Comparison of ENCODE assay signal across 18 cellular contexts in genomic region chr17:69269174-69269998, GRCh38. TPM values are rescaled to one million over a fixed set of nuclear protein-coding genes. Genes with fewer than 3 reads are reported as not detected.
DNase-seq lines count a peak whose midpoint lies in the region; ATAC-seq, FAIRE-seq and TF ChIP-seq lines count a peak whose summit lies in the region.
"Had no signal": no experiment of that assay in that cellular context is flagged by ENCODE, and none has a peak within 500 bp of the region (broad histone marks: within the 10 kb centered on the region; RNA-seq: fewer than 3 reads in every experiment).

No MANE protein-coding gene starts in this region.

- H3K4me1 ChIP-seq in ACC112 (ENCODE audit: control insufficient read depth, insufficient read depth, low read length, unreplicated experiment), result peaks cover 20% of the 10 kb centered on the region
- H3K4me1 ChIP-seq in GM12878 (ENCODE audit: control insufficient read depth, insufficient read depth, low read length), result no peaks in the 10 kb centered on the region
- peaks cover 10% of the 10 kb centered on the region for H3K4me1 ChIP-seq in keratinocyte (ENCODE audit: control insufficient read depth, extremely low read depth, insufficient read depth, low read length)
- no peaks in the 10 kb centered on the region for H3K4me1 ChIP-seq in stomach
- no peaks in the 10 kb centered on the region for H3K4me1 ChIP-seq in CD8-positive, alpha-beta memory T cell (ENCODE audit: insufficient read depth, low read length)
- no peaks in the 10 kb centered on the region for H3K4me1 ChIP-seq in upper lobe of right lung
- H3K4me1 ChIP-seq: SJSA1 had no signal

- H3K9ac ChIP-seq in GM12878 (ENCODE audit: control insufficient read depth, insufficient read depth, low read length) (no peak overlapping the region), keratinocyte (ENCODE audit: control insufficient read depth, extremely low read depth, insufficient read depth, low read length) (no peak overlapping the region)

- H2AFZ ChIP-seq in ACC112 (ENCODE audit: low read length, unreplicated experiment) (peak overlapping the region; percentile 53), GM12878 (ENCODE audit: control insufficient read depth, low read depth, low read length) (no peak overlapping the region), keratinocyte (ENCODE audit: control insufficient read depth, low read length) (no peak overlapping the region)

- no peak for TF ChIP-seq RAD21 in GM12878 (IDR thresholded peaks at IDR 0.05; ENCODE audit: insufficient read depth, low read depth, low read length)

- CTCF ChIA-PET in GM12878 (lab: Yijun Ruan, JAX), result no interaction called here
- CTCF ChIA-PET in CD8-positive, alpha-beta memory T cell (lab: Charles Lee), result no interaction called here

- BruUV-seq in GM12878 (replicated peaks; lab: Mats Ljungman, UMichigan), result no TSS peak

- dilution Hi-C loops in keratinocyte (cut with MboI; ENCODE audit: extremely low pct_ligation_motif_present, low sequenced_read_pairs), result no loop called here

- H3K4me3 ChIP-seq in ACC112 (ENCODE audit: low read depth, low read length) (peak overlapping the region; percentile 59), GM12878 (no peak overlapping the region), keratinocyte (ENCODE audit: control insufficient read depth in 2 of 3, extremely low read depth in 1 of 3, insufficient read depth in 2 of 3, low read depth in 1 of 3, low read length in 3 of 3) (peak overlapping the region in 1 of 3 experiments; percentile 0), stomach (no peak overlapping the region), upper lobe of right lung (no peak overlapping the region)
- H3K4me3 ChIP-seq in CD8-positive, alpha-beta memory T cell (ENCODE audit: low read length), result no peak overlapping the region
- H3K4me3 ChIP-seq: dorsolateral prefrontal cortex, SJSA1 had no signal

- H3K27ac ChIP-seq in ACC112 (ENCODE audit: low read depth, low read length), result peak overlapping the region; percentile 79
- H3K27ac ChIP-seq in GM12878 (ENCODE audit: control insufficient read depth, insufficient read depth), result no peak overlapping the region
- H3K27ac ChIP-seq in keratinocyte (ENCODE audit: control insufficient read depth, insufficient read depth, low read length), result no peak overlapping the region
- H3K27ac ChIP-seq in stomach, result no peak overlapping the region
- no peak overlapping the region for H3K27ac ChIP-seq in CD8-positive, alpha-beta memory T cell (ENCODE audit: low read depth, low read length)
- H3K27ac ChIP-seq in upper lobe of right lung, result no peak overlapping the region
- H3K27ac ChIP-seq: SJSA1 had no signal

- FAIRE-seq in HTR-8/SVneo (lab: Jason Lieb, UNC) (peak; percentile 63), GM12878 (lab: Jason Lieb, UNC) (no peak), keratinocyte (lab: Jason Lieb, UNC) (no peak)
- FAIRE-seq: G401.6 had no signal

- DNase-seq in HTR-8/SVneo (ENCODE audit: insufficient read length, low spot score), result peak; percentile 23
- no peak for DNase-seq in GM12878 (ENCODE audit: low read depth, low spot score)
- peak; percentile 15 for DNase-seq in keratinocyte (ENCODE audit: low read depth, low spot score)
- DNase-seq in stomach, result no peak
- DNase-seq in CD8-positive, alpha-beta memory T cell, result no peak
- DNase-seq in upper lobe of right lung, result no peak
- DNase-seq: activated gamma-delta T cell; dorsolateral prefrontal cortex; Karpas-422; naive thymus-derived CD8-positive, alpha-beta T cell; stimulated activated CD4-positive, alpha-beta T cell treated with anti-CD3 and anti-CD28 coated beads, Interleukin-15, amount 100 ng/mL, for 24 hours had no signal

- H3K4me3 Mint-ChIP-seq in CD8-positive, alpha-beta memory T cell, result no peak overlapping the region
- H3K4me3 Mint-ChIP-seq: B cell; naive thymus-derived CD8-positive, alpha-beta T cell; stimulated activated memory B cell treated with anti-CD40 and anti-IgM and Interleukin-4, amounts not matched to agents 10 μg/mL and 1 μg/mL and 100 μg/mL, for 72 hours had no signal

- peaks cover 3 to 28% (median 13%) of the 10 kb centered on the region in 3 donors for H3K36me3 Mint-ChIP-seq in CD8-positive, alpha-beta memory T cell

- H3K4me2 ChIP-seq in GM12878 (ENCODE audit: control insufficient read depth, insufficient read depth), result no peak overlapping the region
- peak overlapping the region; percentile 44 for H3K4me2 ChIP-seq in keratinocyte (ENCODE audit: control insufficient read depth, extremely low read depth, insufficient read depth, low read depth, low read length)

- SMC1A ChIA-PET in GM12878 (lab: Charles Lee; ENCODE audit: uncharacterized antibody, unreplicated experiment), result interaction anchor here (0.6 kb wide), 1 partner anchor 13 kb away, joined by 3 read pairs; no protein-coding TSS in a partner anchor

- TF ChIP-seq POLR2A in GM12878 (IDR thresholded peaks at IDR 0.05; ENCODE audit: low read depth, low read length) (no peak), stomach (IDR thresholded peaks at IDR 0.05) (no peak)

- RAD21 ChIA-PET in GM12878 (lab: Charles Lee; ENCODE audit: unreplicated experiment), result no interaction called here

- TF ChIP-seq EP300 in GM12878 (IDR thresholded peaks at IDR 0.05; ENCODE audit: borderline replicate concordance in 1 of 2, control insufficient read depth in 1 of 2, low read depth in 2 of 2, low read length in 2 of 2), result no peak
- TF ChIP-seq EP300 in stomach (IDR thresholded peaks at IDR 0.05), result no peak

- H3K27me3 ChIP-seq in ACC112 (ENCODE audit: insufficient read depth, low read length) (no peaks in the 10 kb centered on the region), GM12878 (replicated peaks in 1 of 2; ENCODE audit: control insufficient read depth in 2 of 2, insufficient read depth in 2 of 2, low read length in 1 of 2) (no peaks in the 10 kb centered on the region), keratinocyte (ENCODE audit: control insufficient read depth, extremely low read depth, insufficient read depth, low read length) (no peaks in the 10 kb centered on the region), stomach (no peaks in the 10 kb centered on the region), upper lobe of right lung (no peaks in the 10 kb centered on the region)
- no peaks in the 10 kb centered on the region for H3K27me3 ChIP-seq in CD8-positive, alpha-beta memory T cell (ENCODE audit: insufficient read depth, low read length, poor library complexity, severe bottlenecking)
- H3K27me3 ChIP-seq: dorsolateral prefrontal cortex, SJSA1 had no signal

- peak; percentile 27; the same call in 1 of the 3 replicates for ATAC-seq in GM12878
- no peak for ATAC-seq in GM21381 (IDR thresholded peaks at IDR 0.05; ENCODE audit: unreplicated experiment)
- ATAC-seq in upper lobe of right lung, result no peak
- ATAC-seq: activated CD4-positive, CD25-positive, alpha-beta regulatory T cell treated with anti-CD3 and anti-CD28 coated beads, Interleukin-2, amount 50 U/mL, for 24 hours; naive thymus-derived CD8-positive, alpha-beta T cell; stimulated activated memory B cell treated with anti-CD40 and anti-IgM and Interleukin-4, amounts not matched to agents 10 μg/mL and 1 μg/mL and 100 μg/mL, for 72 hours had no signal

- intact Hi-C loops in GM12878 (cut with micrococcal nuclease; ENCODE audit: unreplicated experiment), result no loop called here
- intact Hi-C loops in stomach (cut with DNase I; ENCODE audit: low total_unique reads), result no loop called here
- intact Hi-C loops in upper lobe of right lung (cut with DNase I), result no loop called here

- H3K36me3 ChIP-seq in ACC112 (ENCODE audit: insufficient read depth, low read length) (no peaks in the 10 kb centered on the region), GM12878 (ENCODE audit: control insufficient read depth in 2 of 2, insufficient read depth in 2 of 2, low read length in 1 of 2) (no peaks in the 10 kb centered on the region; a peak in 1 of 4 replicates), keratinocyte (ENCODE audit: control insufficient read depth in 2 of 2, extremely low read depth in 1 of 2, insufficient read depth in 2 of 2, low read length in 2 of 2) (no peaks in the 10 kb centered on the region), stomach (peaks cover 0 to 5% (median under 1%) of the 10 kb centered on the region in 4 donors), upper lobe of right lung (no peaks in the 10 kb centered on the region)
- H3K36me3 ChIP-seq in CD8-positive, alpha-beta memory T cell (ENCODE audit: insufficient read depth, low read length), result no peaks in the 10 kb centered on the region
- H3K36me3 ChIP-seq: SJSA1 had no signal

- H3K79me2 ChIP-seq in ACC112 (ENCODE audit: control insufficient read depth, insufficient read depth, low read length, unreplicated experiment), result no peaks in the 10 kb centered on the region
- no peaks in the 10 kb centered on the region for H3K79me2 ChIP-seq in GM12878 (ENCODE audit: control insufficient read depth, insufficient read depth, low read length)
- H3K79me2 ChIP-seq in keratinocyte (ENCODE audit: control insufficient read depth, insufficient read depth, low read length), result no peaks in the 10 kb centered on the region

- peaks cover 0 to 2% of the 10 kb centered on the region in 2 donors for H3K27me3 Mint-ChIP-seq in CD8-positive, alpha-beta memory T cell
- H3K27me3 Mint-ChIP-seq: B cell; naive thymus-derived CD8-positive, alpha-beta T cell; stimulated activated memory B cell treated with anti-CD40 and anti-IgM and Interleukin-4, amounts not matched to agents 10 μg/mL and 1 μg/mL and 100 μg/mL, for 72 hours had no signal

- peak overlapping the region in 1 of 8 donors; percentile 4 for H3K27ac Mint-ChIP-seq in CD8-positive, alpha-beta memory T cell
- H3K27ac Mint-ChIP-seq: B cell; naive thymus-derived CD8-positive, alpha-beta T cell; stimulated activated memory B cell treated with anti-CD40 and anti-IgM and Interleukin-4, amounts not matched to agents 10 μg/mL and 1 μg/mL and 100 μg/mL, for 72 hours had no signal

- TF ChIP-seq CTCF in GM12878 (IDR thresholded peaks at IDR 0.05 in 2 of 3, conservative IDR thresholded peaks at IDR 0.05 in 1 of 3; ENCODE audit: control insufficient read depth in 2 of 3, extremely low read depth in 1 of 3, insufficient read depth in 1 of 3, low read depth in 3 of 3, low read length in 3 of 3), result no peak
- no peak for TF ChIP-seq CTCF in keratinocyte (optimal IDR thresholded peaks at IDR 0.05 in 1 of 3, IDR thresholded peaks at IDR 0.05 in 1 of 3, conservative IDR thresholded peaks at IDR 0.05 in 1 of 3; ENCODE audit: extremely low read depth in 1 of 3, insufficient read depth in 2 of 3, low read length in 3 of 3)
- no peak for TF ChIP-seq CTCF in stomach (IDR thresholded peaks at IDR 0.05)
- no peak for TF ChIP-seq CTCF in upper lobe of right lung (IDR thresholded peaks at IDR 0.05)

- in situ Hi-C loops in GM12878 (cut with MboI), result no loop called here

- H3K9me3 ChIP-seq in GM12878 (replicated peaks; ENCODE audit: control insufficient read depth, insufficient read depth, low read length) (no peaks in the 10 kb centered on the region), keratinocyte (ENCODE audit: control insufficient read depth, low read depth, low read length) (no peaks in the 10 kb centered on the region), stomach (no peaks in the 10 kb centered on the region), upper lobe of right lung (no peaks in the 10 kb centered on the region)
- H3K9me3 ChIP-seq in CD8-positive, alpha-beta memory T cell (ENCODE audit: low read length), result no peaks in the 10 kb centered on the region
- H3K9me3 ChIP-seq: SJSA1 had no signal

- H4K20me1 ChIP-seq in GM12878 (ENCODE audit: control insufficient read depth, insufficient read depth) (no peaks in the 10 kb centered on the region), keratinocyte (ENCODE audit: control insufficient read depth, extremely low read depth, insufficient read depth, low read length) (no peaks in the 10 kb centered on the region)

- no peaks in the 10 kb centered on the region for H3K4me1 Mint-ChIP-seq in CD8-positive, alpha-beta memory T cell
- H3K4me1 Mint-ChIP-seq: B cell; stimulated activated memory B cell treated with anti-CD40 and anti-IgM and Interleukin-4, amounts not matched to agents 10 μg/mL and 1 μg/mL and 100 μg/mL, for 72 hours had no signal

- no peaks in the 10 kb centered on the region for H3K9me3 Mint-ChIP-seq in CD8-positive, alpha-beta memory T cell
- H3K9me3 Mint-ChIP-seq: naive thymus-derived CD8-positive, alpha-beta T cell; stimulated activated memory B cell treated with anti-CD40 and anti-IgM and Interleukin-4, amounts not matched to agents 10 μg/mL and 1 μg/mL and 100 μg/mL, for 72 hours had no signal

- WGBS in GM12878 (ENCODE audit: insufficient coverage, insufficient replicate concordance, low lambda C conversion rate, missing lambda C conversion rate), result 98% methylated on average over 6 of the region's 6 CpGs
- WGBS in stomach, 5 donors, result 63 to 84% (median 82%) methylated on average over 6 of the region's 6 CpGs

- no peaks in the 10 kb centered on the region for H3K9me1 ChIP-seq in keratinocyte (ENCODE audit: control insufficient read depth, extremely low read depth, insufficient read depth, low read length)

- POLR2A ChIA-PET in GM12878 (lab: Charles Lee), result no interaction called here
- POLR2A ChIA-PET in CD8-positive, alpha-beta memory T cell (lab: Charles Lee), result no interaction called here

RNA-seq across cellular contexts. Expression of gene ABCA10, which starts 40.8 kb away (rescaled TPM):
- 23.0 and 23.8 TPM in 2 replicates for total RNA-seq in GM12878 (2013; cell fraction: nucleolus; rRNA removed)
- total RNA-seq in GM12878 (2014; rRNA removed), result 0.85 and 2.7 TPM in 2 replicates
- total RNA-seq in GM12878 (2014; rRNA removed; fragmentation: Illumina TruSeq; extraction: Trizol), result 1.4 and 1.6 TPM in 2 replicates
- 0.82 and 1.2 TPM in 2 replicates for total RNA-seq in GM12878 (2021)
- 0.68 TPM for polyA plus RNA-seq in GM12878 (2011; ENCODE audit: low read depth)
- 3.0 and 4.5 TPM in 2 replicates for polyA plus RNA-seq in GM12878 (2011; rRNA removed)
- 0.57 and 0.63 TPM in 2 replicates for polyA plus RNA-seq in GM12878 (2011; cell fraction: cytosol; rRNA removed)
- polyA plus RNA-seq in GM12878 (2011; cell fraction: nucleus; rRNA removed), result 6.4 and 7.8 TPM in 2 replicates
- 1.3 and 2.0 TPM in 2 replicates for polyA plus RNA-seq in GM12878 (2012)
- polyA plus RNA-seq in GM12878 (2014; fragmentation: Illumina TruSeq; extraction: Trizol), result 1.2 and 1.3 TPM in 2 replicates
- polyA plus RNA-seq in GM12878 (2014; fragmentation: Nextera tagmentation; extraction: Ambion mirVana), result under 1 TPM; 0.50 to 0.77 TPM
- 0.98 and 1.2 TPM in 2 replicates for polyA plus RNA-seq in GM12878 (2014; rRNA removed)
- under 1 TPM; 0.33 to 0.66 TPM for polyA plus RNA-seq in GM12878 (2016; fragmentation: Nextera tagmentation; extraction: Ambion mirVana)
- polyA minus RNA-seq in GM12878 (2011; rRNA and poly(A)+ RNA removed), result 2.8 and 3.6 TPM in 2 replicates
- polyA minus RNA-seq in GM12878 (2011; cell fraction: cytosol; rRNA and poly(A)+ RNA removed), result 0.31 TPM in 1 of 2 replicates, not detected in the other
- polyA minus RNA-seq in GM12878 (2011; cell fraction: nucleus; rRNA and poly(A)+ RNA removed), result 5.9 and 7.1 TPM in 2 replicates
- polyA plus RNA-seq in keratinocyte, result 0.14 to 0.99 TPM (median 0.46 TPM) in 3 replicates
- polyA plus RNA-seq in keratinocyte (2011; ENCODE audit: low read depth), result 5.5 TPM
- 0.09 and 0.12 TPM in 2 replicates for polyA plus RNA-seq in keratinocyte (2011; cell fraction: cytosol; rRNA removed)
- 2.7 and 2.8 TPM in 2 replicates for polyA plus RNA-seq in keratinocyte (2011; cell fraction: nucleus; rRNA removed)
- polyA plus RNA-seq in keratinocyte (2012; ENCODE audit: low replicate concordance), result 0.17 and 2.1 TPM in 2 replicates
- polyA minus RNA-seq in keratinocyte, result 1.6 to 3.3 TPM in 2 of 3 replicates, not detected in the other
- polyA minus RNA-seq in keratinocyte (2011; cell fraction: cytosol; rRNA and poly(A)+ RNA removed), result not detected
- 2.1 and 7.1 TPM in 2 replicates for polyA minus RNA-seq in keratinocyte (2011; cell fraction: nucleus; rRNA and poly(A)+ RNA removed)
- 10 to 100 TPM in 1 of 5 donors, 1 to 10 TPM in 3, under 1 TPM in 1; 0.29 to 34.9 (median 4.7) TPM for total RNA-seq in stomach
- polyA plus RNA-seq in stomach, result 1 to 10 TPM; 1.9 to 7.5 (median 5.4) TPM
- total RNA-seq in CD8-positive, alpha-beta memory T cell, result under 1 TPM; 0.46 to 0.60 TPM
- not detected for polyA plus RNA-seq in CD8-positive, alpha-beta memory T cell
- total RNA-seq in upper lobe of right lung, result 9.2 TPM
- polyA plus RNA-seq: naive thymus-derived CD8-positive, alpha-beta T cell had no signal

RNA-seq across cellular contexts. Expression of gene ABCA5, which starts 57.5 kb away (rescaled TPM):
- total RNA-seq in GM12878 (2013; cell fraction: nucleolus; rRNA removed), result 357 and 358 TPM in 2 replicates
- 17.5 and 22.0 TPM in 2 replicates for total RNA-seq in GM12878 (2014; rRNA removed)
- total RNA-seq in GM12878 (2014; rRNA removed; fragmentation: Illumina TruSeq; extraction: Trizol), result 26.1 and 31.4 TPM in 2 replicates
- 15.7 and 17.2 TPM in 2 replicates for total RNA-seq in GM12878 (2021)
- polyA plus RNA-seq in GM12878 (2011; ENCODE audit: low read depth), result 12.6 TPM
- 25.4 and 46.9 TPM in 2 replicates for polyA plus RNA-seq in GM12878 (2011; rRNA removed)
- polyA plus RNA-seq in GM12878 (2011; cell fraction: cytosol; rRNA removed), result 5.0 and 7.0 TPM in 2 replicates
- polyA plus RNA-seq in GM12878 (2011; cell fraction: nucleus; rRNA removed), result 34.9 and 49.2 TPM in 2 replicates
- 22.9 and 25.4 TPM in 2 replicates for polyA plus RNA-seq in GM12878 (2012)
- polyA plus RNA-seq in GM12878 (2014; fragmentation: Illumina TruSeq; extraction: Trizol), result 14.5 and 22.9 TPM in 2 replicates
- polyA plus RNA-seq in GM12878 (2014; fragmentation: Nextera tagmentation; extraction: Ambion mirVana), result 10 to 100 TPM; 11.8 to 31.1 TPM
- polyA plus RNA-seq in GM12878 (2014; rRNA removed), result 12.3 and 15.6 TPM in 2 replicates
- polyA plus RNA-seq in GM12878 (2016; fragmentation: Nextera tagmentation; extraction: Ambion mirVana), result 10 to 100 TPM; 18.7 to 18.8 TPM
- 29.2 and 33.4 TPM in 2 replicates for polyA minus RNA-seq in GM12878 (2011; rRNA and poly(A)+ RNA removed)
- 6.0 and 7.5 TPM in 2 replicates for polyA minus RNA-seq in GM12878 (2011; cell fraction: cytosol; rRNA and poly(A)+ RNA removed)
- polyA minus RNA-seq in GM12878 (2011; cell fraction: nucleus; rRNA and poly(A)+ RNA removed), result 41.3 and 65.5 TPM in 2 replicates
- polyA plus RNA-seq in keratinocyte, result 5.4 to 11.1 TPM (median 9.4 TPM) in 3 replicates
- polyA plus RNA-seq in keratinocyte (2011; ENCODE audit: low read depth), result 30.2 TPM
- 1.4 and 2.8 TPM in 2 replicates for polyA plus RNA-seq in keratinocyte (2011; cell fraction: cytosol; rRNA removed)
- 18.6 and 31.7 TPM in 2 replicates for polyA plus RNA-seq in keratinocyte (2011; cell fraction: nucleus; rRNA removed)
- polyA plus RNA-seq in keratinocyte (2012; ENCODE audit: low replicate concordance), result 5.2 and 15.1 TPM in 2 replicates
- polyA minus RNA-seq in keratinocyte, result 2.0 to 19.5 TPM (median 11.9 TPM) in 3 replicates
- polyA minus RNA-seq in keratinocyte (2011; cell fraction: cytosol; rRNA and poly(A)+ RNA removed), result 1.2 TPM
- 19.1 and 41.3 TPM in 2 replicates for polyA minus RNA-seq in keratinocyte (2011; cell fraction: nucleus; rRNA and poly(A)+ RNA removed)
- total RNA-seq in stomach, result 10 to 100 TPM; 29.5 to 80.1 (median 58.0) TPM
- polyA plus RNA-seq in stomach, result 10 to 100 TPM in 1 of 3 donors, 1 to 10 TPM in 2; 2.1 to 24.7 (median 4.8) TPM
- total RNA-seq in CD8-positive, alpha-beta memory T cell, result 10 to 100 TPM; 14.8 to 15.4 TPM
- 9.2 TPM for polyA plus RNA-seq in CD8-positive, alpha-beta memory T cell
- 20.7 TPM for total RNA-seq in upper lobe of right lung

Comparison
In these comparisons a context has a peak if more than half of its experiments do, and no peak if none do; other contexts are left out.
1. DNase-seq: peak in HTR-8/SVneo (single experiment) and keratinocyte (single experiment); none in GM12878 (single experiment), stomach (single experiment), CD8-positive, alpha-beta memory T cell (0 of 5) and upper lobe of right lung (single experiment).